ENCODE assay signal across 1 cellular context in genomic region chr7:140003913-140004382, GRCh38.
A peak's percentile ranks its signal among the peaks of the same experiment; 100 is the strongest.
TF ChIP-seq lines count a peak whose summit lies in the region.

No MANE protein-coding gene starts in this region.

TF ChIP-seq in K562, 482 proteins besides CTCF, POLR2A, EP300 and RAD21 (continued from another document and continues in another):
- TF ChIP-seq ZNF398 (CRISPR knock-in tag; IDR thresholded peaks at IDR 0.05), result no peak
- TF ChIP-seq TEAD4 (IDR thresholded peaks at IDR 0.05; ENCODE audit: low read length), result peak; percentile 19; the same call in 1 of the 2 replicates
- TF ChIP-seq TEAD4 (CRISPR knock-in tag; IDR thresholded peaks at IDR 0.05; ENCODE audit: borderline replicate concordance), result no peak
- TF ChIP-seq TAF9B (IDR thresholded peaks at IDR 0.05; ENCODE audit: partially characterized antibody), result no peak
- no peak for TF ChIP-seq ZNF644 (tag; IDR thresholded peaks at IDR 0.05; ENCODE audit: low read depth)
- TF ChIP-seq PKNOX1 (IDR thresholded peaks at IDR 0.05), result peak; percentile 69
- no peak for TF ChIP-seq XRCC4 (IDR thresholded peaks at IDR 0.05; ENCODE audit: extremely low read depth, insufficient read depth, insufficient read length)
- no peak for TF ChIP-seq NKRF (IDR thresholded peaks at IDR 0.05; ENCODE audit: borderline replicate concordance)
- peak; percentile 78; the same call in 1 of the 2 replicates for TF ChIP-seq FOXK1 (CRISPR knock-in tag; IDR thresholded peaks at IDR 0.05; ENCODE audit: borderline replicate concordance)
- no peak for TF ChIP-seq TCF7L2 (IDR thresholded peaks at IDR 0.05; ENCODE audit: low read depth, low read length)
- no peak for TF ChIP-seq PTTG1 (tag; IDR thresholded peaks at IDR 0.05; ENCODE audit: low read depth)
- no peak for TF ChIP-seq MCM7 (IDR thresholded peaks at IDR 0.05)
- peak; percentile 72; the same call in 1 of the 2 replicates for TF ChIP-seq ARID2 (IDR thresholded peaks at IDR 0.05)
- no peak for TF ChIP-seq NR1H2 (CRISPR knock-in tag; IDR thresholded peaks at IDR 0.05)
- no peak for TF ChIP-seq ZNF274 (IDR thresholded peaks at IDR 0.05; ENCODE audit: borderline replicate concordance, low read depth, low read length)
- TF ChIP-seq ELF1 (tag; IDR thresholded peaks at IDR 0.05), result peak; percentile 37; the same call in 1 of the 2 replicates
- 0 out of 3 replicates have a peak, but pooled peaks of 1 of the 2 experiments have one; percentile 47 for TF ChIP-seq CBX3 (IDR thresholded peaks at IDR 0.05; ENCODE audit: borderline replicate concordance in 1 of 2, low read length in 2 of 2)
- TF ChIP-seq, protein P1, sequence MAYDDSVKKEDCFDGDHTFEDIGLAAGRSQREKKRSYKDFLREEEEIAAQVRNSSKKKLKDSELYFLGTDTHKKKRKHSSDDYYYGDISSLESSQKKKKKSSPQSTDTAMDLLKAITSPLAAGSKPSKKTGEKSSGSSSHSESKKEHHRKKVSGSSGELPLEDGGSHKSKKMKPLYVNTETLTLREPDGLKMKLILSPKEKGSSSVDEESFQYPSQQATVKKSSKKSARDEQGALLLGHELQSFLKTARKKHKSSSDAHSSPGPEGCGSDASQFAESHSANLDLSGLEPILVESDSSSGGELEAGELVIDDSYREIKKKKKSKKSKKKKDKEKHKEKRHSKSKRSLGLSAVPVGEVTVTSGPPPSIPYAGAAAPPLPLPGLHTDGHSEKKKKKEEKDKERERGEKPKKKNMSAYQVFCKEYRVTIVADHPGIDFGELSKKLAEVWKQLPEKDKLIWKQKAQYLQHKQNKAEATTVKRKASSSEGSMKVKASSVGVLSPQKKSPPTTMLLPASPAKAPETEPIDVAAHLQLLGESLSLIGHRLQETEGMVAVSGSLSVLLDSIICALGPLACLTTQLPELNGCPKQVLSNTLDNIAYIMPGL (CRISPR knock-in tag; IDR thresholded peaks at IDR 0.05), result no peak
- peak; percentile 88 for TF ChIP-seq SMC3 (conservative IDR thresholded peaks at IDR 0.05; ENCODE audit: insufficient read depth, low read depth, low read length)
- TF ChIP-seq ZBTB17 (CRISPR knock-in tag; IDR thresholded peaks at IDR 0.05), result peak; percentile 14; the same call in 1 of the 2 replicates
- no peak for TF ChIP-seq POLR3A (IDR thresholded peaks at IDR 0.05; ENCODE audit: borderline replicate concordance, extremely low read depth, insufficient read depth, insufficient read length)
- TF ChIP-seq, protein P2, sequence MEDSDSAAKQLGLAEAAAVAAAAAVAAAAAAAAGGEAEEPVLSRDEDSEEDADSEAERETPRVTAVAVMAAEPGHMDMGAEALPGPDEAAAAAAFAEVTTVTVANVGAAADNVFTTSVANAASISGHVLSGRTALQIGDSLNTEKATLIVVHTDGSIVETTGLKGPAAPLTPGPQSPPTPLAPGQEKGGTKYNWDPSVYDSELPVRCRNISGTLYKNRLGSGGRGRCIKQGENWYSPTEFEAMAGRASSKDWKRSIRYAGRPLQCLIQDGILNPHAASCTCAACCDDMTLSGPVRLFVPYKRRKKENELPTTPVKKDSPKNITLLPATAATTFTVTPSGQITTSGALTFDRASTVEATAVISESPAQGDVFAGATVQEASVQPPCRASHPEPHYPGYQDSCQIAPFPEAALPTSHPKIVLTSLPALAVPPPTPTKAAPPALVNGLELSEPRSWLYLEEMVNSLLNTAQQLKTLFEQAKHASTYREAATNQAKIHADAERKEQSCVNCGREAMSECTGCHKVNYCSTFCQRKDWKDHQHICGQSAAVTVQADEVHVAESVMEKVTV (CRISPR knock-in tag; IDR thresholded peaks at IDR 0.05), result peak; percentile 87
- peak; percentile 79 for TF ChIP-seq ZNF24 (IDR thresholded peaks at IDR 0.05)
- no peak for TF ChIP-seq HMBOX1 (IDR thresholded peaks at IDR 0.05)
- peak; percentile 83; the same call in 1 of the 2 replicates for TF ChIP-seq STAG1 (CRISPR knock-in tag; IDR thresholded peaks at IDR 0.05; ENCODE audit: borderline replicate concordance)
- peak; percentile 13 to 63; a peak in 1 of 4 replicates for TF ChIP-seq MAZ (CRISPR knock-in tag; conservative IDR thresholded peaks at IDR 0.05 in 1 of 2, IDR thresholded peaks at IDR 0.05 in 1 of 2)
- TF ChIP-seq, protein P3, sequence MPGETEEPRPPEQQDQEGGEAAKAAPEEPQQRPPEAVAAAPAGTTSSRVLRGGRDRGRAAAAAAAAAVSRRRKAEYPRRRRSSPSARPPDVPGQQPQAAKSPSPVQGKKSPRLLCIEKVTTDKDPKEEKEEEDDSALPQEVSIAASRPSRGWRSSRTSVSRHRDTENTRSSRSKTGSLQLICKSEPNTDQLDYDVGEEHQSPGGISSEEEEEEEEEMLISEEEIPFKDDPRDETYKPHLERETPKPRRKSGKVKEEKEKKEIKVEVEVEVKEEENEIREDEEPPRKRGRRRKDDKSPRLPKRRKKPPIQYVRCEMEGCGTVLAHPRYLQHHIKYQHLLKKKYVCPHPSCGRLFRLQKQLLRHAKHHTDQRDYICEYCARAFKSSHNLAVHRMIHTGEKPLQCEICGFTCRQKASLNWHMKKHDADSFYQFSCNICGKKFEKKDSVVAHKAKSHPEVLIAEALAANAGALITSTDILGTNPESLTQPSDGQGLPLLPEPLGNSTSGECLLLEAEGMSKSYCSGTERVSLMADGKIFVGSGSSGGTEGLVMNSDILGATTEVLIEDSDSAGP (CRISPR knock-in tag; IDR thresholded peaks at IDR 0.05), result no peak
- TF ChIP-seq BRF2 (IDR thresholded peaks at IDR 0.05; ENCODE audit: borderline replicate concordance, insufficient read depth, insufficient read length), result peak; percentile 46
- TF ChIP-seq, protein P4, sequence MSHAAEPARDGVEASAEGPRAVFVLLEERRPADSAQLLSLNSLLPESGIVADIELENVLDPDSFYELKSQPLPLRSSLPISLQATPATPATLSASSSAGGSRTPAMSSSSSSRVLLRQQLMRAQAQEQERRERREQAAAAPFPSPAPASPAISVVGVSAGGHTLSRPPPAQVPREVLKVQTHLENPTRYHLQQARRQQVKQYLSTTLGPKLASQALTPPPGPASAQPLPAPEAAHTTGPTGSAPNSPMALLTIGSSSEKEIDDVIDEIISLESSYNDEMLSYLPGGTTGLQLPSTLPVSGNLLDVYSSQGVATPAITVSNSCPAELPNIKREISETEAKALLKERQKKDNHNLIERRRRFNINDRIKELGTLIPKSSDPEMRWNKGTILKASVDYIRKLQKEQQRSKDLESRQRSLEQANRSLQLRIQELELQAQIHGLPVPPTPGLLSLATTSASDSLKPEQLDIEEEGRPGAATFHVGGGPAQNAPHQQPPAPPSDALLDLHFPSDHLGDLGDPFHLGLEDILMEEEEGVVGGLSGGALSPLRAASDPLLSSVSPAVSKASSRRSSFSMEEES (CRISPR knock-in tag; IDR thresholded peaks at IDR 0.05), result no peak
- TF ChIP-seq FOXJ2 (tag; IDR thresholded peaks at IDR 0.05), result no peak
- TF ChIP-seq EHMT2 (IDR thresholded peaks at IDR 0.05), result 0 out of 2 replicates have a peak, but pooled peaks have one; percentile 38
- TF ChIP-seq HDGF (IDR thresholded peaks at IDR 0.05), result 0 out of 2 replicates have a peak, but pooled peaks have one; percentile 20
- TF ChIP-seq BMI1 (IDR thresholded peaks at IDR 0.05; ENCODE audit: low read length), result no peak
- TF ChIP-seq BCL6 (CRISPR knock-in tag; IDR thresholded peaks at IDR 0.05), result no peak
- TF ChIP-seq SRSF9 (IDR thresholded peaks at IDR 0.05; ENCODE audit: borderline replicate concordance, low read depth, low read length), result no peak
- no peak for TF ChIP-seq MIER1 (IDR thresholded peaks at IDR 0.05; ENCODE audit: low read depth)
- TF ChIP-seq ZNF121 (CRISPR knock-in tag; conservative IDR thresholded peaks at IDR 0.05), result no peak
- 0 out of 2 replicates have a peak, but pooled peaks have one; percentile 46 for TF ChIP-seq TOE1 (IDR thresholded peaks at IDR 0.05; ENCODE audit: borderline replicate concordance)
- no peak for TF ChIP-seq TOE1 (CRISPR knock-in tag; IDR thresholded peaks at IDR 0.05; ENCODE audit: borderline replicate concordance, low read depth)
- no peak for TF ChIP-seq L3MBTL2 (IDR thresholded peaks at IDR 0.05)
- TF ChIP-seq PML (IDR thresholded peaks at IDR 0.05; ENCODE audit: low read length), result no peak
- 0 out of 2 replicates have a peak, but pooled peaks have one; percentile 22 for TF ChIP-seq ZBTB33 (CRISPR knock-in tag; IDR thresholded peaks at IDR 0.05)
- 0 out of 2 replicates have a peak, but pooled peaks have one; percentile 9 for TF ChIP-seq ESRRA (IDR thresholded peaks at IDR 0.05; ENCODE audit: borderline replicate concordance, low read depth)
- TF ChIP-seq NRF1 (conservative IDR thresholded peaks at IDR 0.05 in 1 of 2, IDR thresholded peaks at IDR 0.05 in 1 of 2), result no peak
- no peak for TF ChIP-seq NFATC3 (IDR thresholded peaks at IDR 0.05)
- TF ChIP-seq ZNF184 (CRISPR knock-in tag; IDR thresholded peaks at IDR 0.05), result no peak
- TF ChIP-seq CHD4 (IDR thresholded peaks at IDR 0.05; ENCODE audit: insufficient read depth, insufficient replicate concordance, low read depth, low read length, poor library complexity, severe bottlenecking), result no peak
- TF ChIP-seq, protein P5, sequence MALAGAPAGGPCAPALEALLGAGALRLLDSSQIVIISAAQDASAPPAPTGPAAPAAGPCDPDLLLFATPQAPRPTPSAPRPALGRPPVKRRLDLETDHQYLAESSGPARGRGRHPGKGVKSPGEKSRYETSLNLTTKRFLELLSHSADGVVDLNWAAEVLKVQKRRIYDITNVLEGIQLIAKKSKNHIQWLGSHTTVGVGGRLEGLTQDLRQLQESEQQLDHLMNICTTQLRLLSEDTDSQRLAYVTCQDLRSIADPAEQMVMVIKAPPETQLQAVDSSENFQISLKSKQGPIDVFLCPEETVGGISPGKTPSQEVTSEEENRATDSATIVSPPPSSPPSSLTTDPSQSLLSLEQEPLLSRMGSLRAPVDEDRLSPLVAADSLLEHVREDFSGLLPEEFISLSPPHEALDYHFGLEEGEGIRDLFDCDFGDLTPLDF (CRISPR knock-in tag; IDR thresholded peaks at IDR 0.05), result peak; percentile 32; the same call in 1 of the 2 replicates
- no peak for TF ChIP-seq GABPB2 (CRISPR knock-in tag; conservative IDR thresholded peaks at IDR 0.05)
- TF ChIP-seq ZFPM2 (CRISPR knock-in tag; IDR thresholded peaks at IDR 0.05), result no peak
